Comparison of ENCODE assay signal across 8 cellular contexts in genomic region chr1:15799004-15799867, GRCh38. TPM values are rescaled to one million over a fixed set of nuclear protein-coding genes. Genes with fewer than 3 reads are reported as not detected.
DNase-seq lines count a peak whose midpoint lies in the region; ATAC-seq, FAIRE-seq and TF ChIP-seq lines count a peak whose summit lies in the region.

No MANE protein-coding gene starts in this region.

- SMC1A ChIA-PET in GM12878 (lab: Charles Lee; ENCODE audit: uncharacterized antibody, unreplicated experiment): interaction anchor here (0.6 to 2.0 kb wide), 4 partner anchors 16 to 259 kb away, joined by 3 to 10 read pairs (median 4); no protein-coding TSS in a partner anchor

- intact Hi-C loops in GM12878 (cut with micrococcal nuclease; ENCODE audit: unreplicated experiment): no loop called here

- WGBS in GM12878 (ENCODE audit: insufficient coverage, insufficient replicate concordance, low lambda C conversion rate, missing lambda C conversion rate): 21% methylated on average over 9 of the region's 9 CpGs

- no peak overlapping the region for H2AFZ ChIP-seq in GM12878 (ENCODE audit: control insufficient read depth, low read depth, low read length)

- no peaks in the 10 kb centered on the region for H3K36me3 Mint-ChIP-seq in activated naive CD4-positive, alpha-beta T cell treated with anti-CD3 and anti-CD28 coated beads, Interleukin-2, amount 10 ng/mL, durations not matched to agents 7 days and 5 days

- no peak overlapping the region for H3K27ac Mint-ChIP-seq in activated naive CD4-positive, alpha-beta T cell treated with anti-CD3 and anti-CD28 coated beads, Interleukin-2, amount 10 ng/mL, durations not matched to agents 7 days and 5 days

- no peak for TF ChIP-seq POLR2A in GM12878 (IDR thresholded peaks at IDR 0.05; ENCODE audit: low read depth, low read length)

- POLR2A ChIA-PET in GM12878 (lab: Charles Lee): interaction anchor here (0.6 kb wide), 1 partner anchor 226 kb away, joined by 5 read pairs; no protein-coding TSS in a partner anchor

- in situ Hi-C loops in GM12878 (cut with MboI): loop anchor here (5.0 kb wide), 1 partner anchor 52 kb away; no protein-coding TSS in a partner anchor

- H3K27me3 Mint-ChIP-seq in activated naive CD4-positive, alpha-beta T cell treated with anti-CD3 and anti-CD28 coated beads, Interleukin-2, amount 10 ng/mL, durations not matched to agents 7 days and 5 days: peaks cover 38% of the 10 kb centered on the region

- H3K9ac ChIP-seq in GM12878 (ENCODE audit: control insufficient read depth, insufficient read depth, low read length): no peak overlapping the region

- no peak overlapping the region for H3K4me3 ChIP-seq in GM12878
- peak overlapping the region; percentile 17 for H3K4me3 ChIP-seq in thoracic aorta

- H3K4me1 ChIP-seq in GM12878 (ENCODE audit: control insufficient read depth, insufficient read depth, low read length) (no peaks in the 10 kb centered on the region), thoracic aorta (ENCODE audit: control insufficient read depth in 1 of 2, low read depth in 2 of 2) (peaks cover 41 to 73% of the 10 kb centered on the region in 2 donors)

- H3K9me3 ChIP-seq in GM12878 (replicated peaks; ENCODE audit: control insufficient read depth, insufficient read depth, low read length) (no peaks in the 10 kb centered on the region), thoracic aorta (no peaks in the 10 kb centered on the region)

- BruUV-seq in GM12878 (replicated peaks; lab: Mats Ljungman, UMichigan): no TSS peak

- no peaks in the 10 kb centered on the region for H3K4me1 Mint-ChIP-seq in activated naive CD4-positive, alpha-beta T cell treated with anti-CD3 and anti-CD28 coated beads, Interleukin-2, amount 10 ng/mL, durations not matched to agents 7 days and 5 days

- H3K27ac ChIP-seq in GM12878 (ENCODE audit: control insufficient read depth, insufficient read depth): no peak overlapping the region
- H3K27ac ChIP-seq in thoracic aorta: peak overlapping the region; percentile 90 to 91

- H4K20me1 ChIP-seq in GM12878 (ENCODE audit: control insufficient read depth, insufficient read depth): no peaks in the 10 kb centered on the region

- peak; percentile 4 for DNase-seq in activated naive CD4-positive, alpha-beta T cell treated with Interleukin-2 at 50 U/mL for 16 hours
- DNase-seq in activated naive CD4-positive, alpha-beta T cell treated with anti-CD3 and anti-CD28 coated beads, Interleukin-2, amount 10 ng/mL, durations not matched to agents 7 days and 5 days: no peak
- no peak for DNase-seq in GM12878 (ENCODE audit: low read depth, low spot score)
- DNase-seq in left lobe of liver (ENCODE audit: low spot score): peak; percentile 94
- peak; percentile 74 for DNase-seq in thoracic aorta (ENCODE audit: low spot score)
- no peak for DNase-seq in NAMALWA (ENCODE audit: low spot score)
- DNase-seq in globus pallidus (ENCODE audit: low spot score): no peak

- ATAC-seq in GM12878 (peak; percentile 89), left lobe of liver (peak; percentile 85), thoracic aorta (ENCODE audit: insufficient number of reproducible peaks, low FRiP score, low read depth) (peak; percentile 68), HG03342 (IDR thresholded peaks at IDR 0.05; ENCODE audit: unreplicated experiment) (no peak)

- FAIRE-seq in GM12878 (lab: Jason Lieb, UNC): no peak

- no peaks in the 10 kb centered on the region for H3K79me2 ChIP-seq in GM12878 (ENCODE audit: control insufficient read depth, insufficient read depth, low read length)

- CTCF ChIA-PET in activated naive CD4-positive, alpha-beta T cell treated with anti-CD3 and anti-CD28 coated beads, Interleukin-2, amount 10 ng/mL, durations not matched to agents 7 days and 5 days (lab: Charles Lee): interaction anchor here (2.4 kb wide), 1 partner anchor 209 kb away, joined by 7 read pairs; no protein-coding TSS in a partner anchor
- CTCF ChIA-PET in GM12878 (lab: Yijun Ruan, JAX): interaction anchor here (0.6 to 1.7 kb wide), 3 partner anchors 10 to 211 kb away, joined by 3 to 5 read pairs (median 4); no protein-coding TSS in a partner anchor

- RAD21 ChIA-PET in GM12878 (lab: Charles Lee; ENCODE audit: unreplicated experiment): interaction anchor here (0.8 to 1.5 kb wide), 3 partner anchors 9 to 208 kb away, joined by 3 to 6 read pairs (median 4); no protein-coding TSS in a partner anchor

- TF ChIP-seq CTCF in GM12878 (IDR thresholded peaks at IDR 0.05 in 2 of 3, conservative IDR thresholded peaks at IDR 0.05 in 1 of 3; ENCODE audit: control insufficient read depth in 2 of 3, extremely low read depth in 1 of 3, insufficient read depth in 1 of 3, low read depth in 3 of 3, low read length in 3 of 3) (no peak), thoracic aorta (IDR thresholded peaks at IDR 0.05) (no peak)

- H3K4me2 ChIP-seq in GM12878 (ENCODE audit: control insufficient read depth, insufficient read depth): no peak overlapping the region

- H3K36me3 ChIP-seq in GM12878 (ENCODE audit: control insufficient read depth in 2 of 2, insufficient read depth in 2 of 2, low read length in 1 of 2) (no peaks in the 10 kb centered on the region), thoracic aorta (no peaks in the 10 kb centered on the region)

- no peak for TF ChIP-seq EP300 in GM12878 (IDR thresholded peaks at IDR 0.05; ENCODE audit: borderline replicate concordance in 1 of 2, control insufficient read depth in 1 of 2, low read depth in 2 of 2, low read length in 2 of 2)

- TF ChIP-seq RAD21 in GM12878 (IDR thresholded peaks at IDR 0.05; ENCODE audit: insufficient read depth, low read depth, low read length): no peak

- no peaks in the 10 kb centered on the region for H3K27me3 ChIP-seq in GM12878 (replicated peaks in 1 of 2; ENCODE audit: control insufficient read depth in 2 of 2, insufficient read depth in 2 of 2, low read length in 1 of 2)
- H3K27me3 ChIP-seq in thoracic aorta (replicated peaks; ENCODE audit: insufficient read depth): no peaks in the 10 kb centered on the region

- H3K9me3 Mint-ChIP-seq in activated naive CD4-positive, alpha-beta T cell treated with anti-CD3 and anti-CD28 coated beads, Interleukin-2, amount 10 ng/mL, durations not matched to agents 7 days and 5 days: no peaks in the 10 kb centered on the region

- no peak overlapping the region for H3K4me3 Mint-ChIP-seq in activated naive CD4-positive, alpha-beta T cell treated with anti-CD3 and anti-CD28 coated beads, Interleukin-2, amount 10 ng/mL, durations not matched to agents 7 days and 5 days

RNA-seq across cellular contexts. Expression of gene UQCRHL, which starts 8.2 kb away (rescaled TPM):
- total RNA-seq in GM12878 (2013; cell fraction: nucleolus; rRNA removed): 0.49 and 0.84 TPM in 2 replicates
- total RNA-seq in GM12878 (2014; rRNA removed): 7.7 and 9.8 TPM in 2 replicates
- 5.9 TPM in 2 replicates for total RNA-seq in GM12878 (2014; rRNA removed; fragmentation: Illumina TruSeq; extraction: Trizol)
- 1.4 and 2.0 TPM in 2 replicates for total RNA-seq in GM12878 (2021)
- polyA plus RNA-seq in GM12878 (2011; ENCODE audit: low read depth): 3.0 TPM
- 17.3 and 49.9 TPM in 2 replicates for polyA plus RNA-seq in GM12878 (2011; rRNA removed)
- polyA plus RNA-seq in GM12878 (2011; cell fraction: cytosol; rRNA removed): 3.8 and 3.9 TPM in 2 replicates
- polyA plus RNA-seq in GM12878 (2011; cell fraction: nucleus; rRNA removed): 1.8 and 1.9 TPM in 2 replicates
- polyA plus RNA-seq in GM12878 (2012): 4.4 and 6.2 TPM in 2 replicates
- 3.3 and 5.4 TPM in 2 replicates for polyA plus RNA-seq in GM12878 (2014; fragmentation: Illumina TruSeq; extraction: Trizol)
- polyA plus RNA-seq in GM12878 (2014; fragmentation: Nextera tagmentation; extraction: Ambion mirVana): 1 to 10 TPM; 6.7 to 7.5 TPM
- polyA plus RNA-seq in GM12878 (2014; rRNA removed): 5.6 and 9.5 TPM in 2 replicates
- 1 to 10 TPM; 1.9 to 2.3 TPM for polyA plus RNA-seq in GM12878 (2016; fragmentation: Nextera tagmentation; extraction: Ambion mirVana)
- polyA minus RNA-seq in GM12878 (2011; rRNA and poly(A)+ RNA removed): 1.2 and 1.3 TPM in 2 replicates
- 3.8 and 4.1 TPM in 2 replicates for polyA minus RNA-seq in GM12878 (2011; cell fraction: cytosol; rRNA and poly(A)+ RNA removed)
- 0.12 and 0.19 TPM in 2 replicates for polyA minus RNA-seq in GM12878 (2011; cell fraction: nucleus; rRNA and poly(A)+ RNA removed)
- total RNA-seq in left lobe of liver: 0.98 TPM
- total RNA-seq in thoracic aorta: under 1 TPM; 0.81 to 0.99 TPM

RNA-seq across cellular contexts. Expression of gene FBLIM1, which starts 40.6 kb away (rescaled TPM):
- not detected in 2 replicates for total RNA-seq in GM12878 (2013; cell fraction: nucleolus; rRNA removed)
- total RNA-seq in GM12878 (2014; rRNA removed): not detected in 2 replicates
- total RNA-seq in GM12878 (2014; rRNA removed; fragmentation: Illumina TruSeq; extraction: Trizol): not detected in 2 replicates
- 0.13 and 0.53 TPM in 2 replicates for total RNA-seq in GM12878 (2021)
- not detected for polyA plus RNA-seq in GM12878 (2011; ENCODE audit: low read depth)
- polyA plus RNA-seq in GM12878 (2011; rRNA removed): 0.03 TPM in 1 of 2 replicates, not detected in the other
- polyA plus RNA-seq in GM12878 (2011; cell fraction: cytosol; rRNA removed): 0.03 TPM in 1 of 2 replicates, not detected in the other
- not detected in 2 replicates for polyA plus RNA-seq in GM12878 (2011; cell fraction: nucleus; rRNA removed)
- not detected in 2 replicates for polyA plus RNA-seq in GM12878 (2012)
- not detected in 2 replicates for polyA plus RNA-seq in GM12878 (2014; fragmentation: Illumina TruSeq; extraction: Trizol)
- not detected for polyA plus RNA-seq in GM12878 (2014; fragmentation: Nextera tagmentation; extraction: Ambion mirVana)
- polyA plus RNA-seq in GM12878 (2014; rRNA removed): not detected in 2 replicates
- polyA plus RNA-seq in GM12878 (2016; fragmentation: Nextera tagmentation; extraction: Ambion mirVana): not detected
- polyA minus RNA-seq in GM12878 (2011; rRNA and poly(A)+ RNA removed): not detected in 2 replicates
- not detected in 2 replicates for polyA minus RNA-seq in GM12878 (2011; cell fraction: cytosol; rRNA and poly(A)+ RNA removed)
- polyA minus RNA-seq in GM12878 (2011; cell fraction: nucleus; rRNA and poly(A)+ RNA removed): not detected in 2 replicates
- 6.2 TPM for total RNA-seq in left lobe of liver
- total RNA-seq in thoracic aorta: 100 to 1,000 TPM; 731 to 997 TPM

RNA-seq across cellular contexts. Expression of gene SPEN, which starts 48.3 kb away (rescaled TPM):
- 170 and 175 TPM in 2 replicates for total RNA-seq in GM12878 (2013; cell fraction: nucleolus; rRNA removed)
- total RNA-seq in GM12878 (2014; rRNA removed) (18.9 and 20.9 TPM in 2 replicates), GM12878 (2014; rRNA removed; fragmentation: Illumina TruSeq; extraction: Trizol) (16.5 and 18.2 TPM in 2 replicates), GM12878 (2021) (57.5 and 58.7 TPM in 2 replicates), left lobe of liver (28.7 TPM), thoracic aorta (10 to 100 TPM; 52.3 to 96.9 TPM)
- polyA plus RNA-seq in GM12878 (2011; ENCODE audit: low read depth): 13.6 TPM
- polyA plus RNA-seq in GM12878 (2011; rRNA removed) (6.1 and 6.7 TPM in 2 replicates), GM12878 (2014; fragmentation: Illumina TruSeq; extraction: Trizol) (45.0 and 58.7 TPM in 2 replicates), GM12878 (2014; fragmentation: Nextera tagmentation; extraction: Ambion mirVana) (10 to 100 TPM in 1 of 2 experiments, 1 to 10 TPM in 1; 5.2 to 12.9 TPM), GM12878 (2014; rRNA removed) (28.4 and 34.9 TPM in 2 replicates), GM12878 (2016; fragmentation: Nextera tagmentation; extraction: Ambion mirVana) (10 to 100 TPM; 21.3 to 36.2 TPM)
- 8.3 and 12.2 TPM in 2 replicates for polyA plus RNA-seq in GM12878 (2011; cell fraction: cytosol; rRNA removed)
- polyA plus RNA-seq in GM12878 (2011; cell fraction: nucleus; rRNA removed): 27.8 and 41.7 TPM in 2 replicates
- polyA plus RNA-seq in GM12878 (2012): 34.0 and 40.1 TPM in 2 replicates
- polyA minus RNA-seq in GM12878 (2011; rRNA and poly(A)+ RNA removed): 29.4 and 33.6 TPM in 2 replicates
- polyA minus RNA-seq in GM12878 (2011; cell fraction: cytosol; rRNA and poly(A)+ RNA removed): 21.8 and 24.4 TPM in 2 replicates
- 18.4 and 37.1 TPM in 2 replicates for polyA minus RNA-seq in GM12878 (2011; cell fraction: nucleus; rRNA and poly(A)+ RNA removed)

RNA-seq across cellular contexts. Expression of gene TMEM82, which starts 56.9 kb away (rescaled TPM):
- not detected in 2 replicates for total RNA-seq in GM12878 (2013; cell fraction: nucleolus; rRNA removed)
- total RNA-seq in GM12878 (2014; rRNA removed): not detected in 2 replicates
- total RNA-seq in GM12878 (2014; rRNA removed; fragmentation: Illumina TruSeq; extraction: Trizol): not detected in 2 replicates
- not detected in 2 replicates for total RNA-seq in GM12878 (2021)
- not detected for polyA plus RNA-seq in GM12878 (2011; ENCODE audit: low read depth)
- not detected in 2 replicates for polyA plus RNA-seq in GM12878 (2011; rRNA removed)
- polyA plus RNA-seq in GM12878 (2011; cell fraction: cytosol; rRNA removed): not detected in 2 replicates
- not detected in 2 replicates for polyA plus RNA-seq in GM12878 (2011; cell fraction: nucleus; rRNA removed)
- not detected in 2 replicates for polyA plus RNA-seq in GM12878 (2012)
- polyA plus RNA-seq in GM12878 (2014; fragmentation: Illumina TruSeq; extraction: Trizol): not detected in 2 replicates
- polyA plus RNA-seq in GM12878 (2014; fragmentation: Nextera tagmentation; extraction: Ambion mirVana): not detected
- polyA plus RNA-seq in GM12878 (2014; rRNA removed): not detected in 2 replicates
- not detected for polyA plus RNA-seq in GM12878 (2016; fragmentation: Nextera tagmentation; extraction: Ambion mirVana)
- polyA minus RNA-seq in GM12878 (2011; rRNA and poly(A)+ RNA removed): not detected in 2 replicates
- polyA minus RNA-seq in GM12878 (2011; cell fraction: cytosol; rRNA and poly(A)+ RNA removed): not detected in 2 replicates
- polyA minus RNA-seq in GM12878 (2011; cell fraction: nucleus; rRNA and poly(A)+ RNA removed): not detected in 2 replicates
- total RNA-seq in left lobe of liver: 33.0 TPM
- total RNA-seq in thoracic aorta: not detected

Comparison
In these comparisons a context has a peak if more than half of its experiments do, and no peak if none do; other contexts are left out.
1. DNase-seq: peak in activated naive CD4-positive, alpha-beta T cell treated with Interleukin-2 at 50 U/mL for 16 hours (single experiment), left lobe of liver (single experiment) and thoracic aorta (single experiment); none in activated naive CD4-positive, alpha-beta T cell treated with anti-CD3 and anti-CD28 coated beads, Interleukin-2, amount 10 ng/mL, durations not matched to agents 7 days and 5 days (single experiment), GM12878 (single experiment), NAMALWA (single experiment) and globus pallidus (single experiment).
2. RNA of gene FBLIM1, which starts 40.6 kb away (total RNA-seq): 731 to 997 TPM in thoracic aorta; 6.2 TPM in left lobe of liver (single experiment) and 0.13 to 0.53 TPM in GM12878; every median in the first group is over 100 times any median in the second.